Comparison of ENCODE assay signal across 22 cellular contexts in genomic region chr7:113548561-113548960, GRCh38.
DNase-seq lines count a peak whose midpoint lies in the region; ATAC-seq and TF ChIP-seq lines count a peak whose summit lies in the region.
"Had no signal": no experiment of that assay in that cellular context is flagged by ENCODE, and none has a peak within 500 bp of the region (broad histone marks: within the 10 kb centered on the region; RNA-seq: fewer than 3 reads in every experiment).

No MANE protein-coding gene starts in this region.

- no peaks in the 10 kb centered on the region for H3K36me3 Mint-ChIP-seq in activated naive CD4-positive, alpha-beta T cell treated with anti-CD3 and anti-CD28 coated beads for 36 hours (ENCODE audit: low read depth)
- H3K36me3 Mint-ChIP-seq: naive thymus-derived CD4-positive, alpha-beta T cell; stimulated activated effector memory CD8-positive, alpha-beta T cell treated with anti-CD3 and anti-CD28 coated beads, Interleukin-12 subunit alpha, Interleukin-12 subunit beta, amount 100 ng/mL, for 72 hours had no signal

- H3K27me3 ChIP-seq in brain microvascular endothelial cell (replicated peaks): no peaks in the 10 kb centered on the region
- H3K27me3 ChIP-seq: ascending aorta, SJSA1, thyroid gland had no signal

- CTCF ChIA-PET in activated naive CD4-positive, alpha-beta T cell treated with anti-CD3 and anti-CD28 coated beads for 36 hours (lab: Charles Lee): no interaction called here

- in situ Hi-C loops in brain microvascular endothelial cell (cut with HindIII; ENCODE audit: low pct_ligation_motif_present, low sequenced_read_pairs): no loop called here

- intact Hi-C loops in activated naive CD4-positive, alpha-beta T cell treated with anti-CD3 and anti-CD28 coated beads for 36 hours (cut with micrococcal nuclease): no loop called here

- H3K4me3 ChIP-seq in epithelial cell of proximal tubule (ENCODE audit: low read depth, low read length): no peak overlapping the region
- no peak overlapping the region for H3K4me3 ChIP-seq in brain microvascular endothelial cell (ENCODE audit: low read depth, low read length)
- H3K4me3 ChIP-seq: ascending aorta, GM12878, psoas muscle, SJSA1, thyroid gland had no signal

- no peaks in the 10 kb centered on the region for H3K4me1 Mint-ChIP-seq in activated naive CD4-positive, alpha-beta T cell treated with anti-CD3 and anti-CD28 coated beads for 36 hours (ENCODE audit: low read depth)
- H3K4me1 Mint-ChIP-seq: activated CD4-positive, alpha-beta T cell treated with anti-CD3 and anti-CD28 coated beads for 36 hours; naive thymus-derived CD4-positive, alpha-beta T cell; stimulated activated effector memory CD8-positive, alpha-beta T cell treated with anti-CD3 and anti-CD28 coated beads, Interleukin-12 subunit alpha, Interleukin-12 subunit beta, amount 100 ng/mL, for 72 hours had no signal

- H3K27ac Mint-ChIP-seq in activated naive CD4-positive, alpha-beta T cell treated with anti-CD3 and anti-CD28 coated beads for 36 hours: no peak overlapping the region
- H3K27ac Mint-ChIP-seq: activated CD4-positive, alpha-beta T cell treated with anti-CD3 and anti-CD28 coated beads for 36 hours; naive thymus-derived CD4-positive, alpha-beta T cell; stimulated activated effector memory CD8-positive, alpha-beta T cell treated with anti-CD3 and anti-CD28 coated beads, Interleukin-12 subunit alpha, Interleukin-12 subunit beta, amount 100 ng/mL, for 72 hours had no signal

- H3K9me3 Mint-ChIP-seq in activated naive CD4-positive, alpha-beta T cell treated with anti-CD3 and anti-CD28 coated beads for 36 hours: peaks cover 2% of the 10 kb centered on the region

- peak; percentile 27 for DNase-seq in epithelial cell of proximal tubule (ENCODE audit: low read depth)
- DNase-seq in activated naive CD4-positive, alpha-beta T cell treated with anti-CD3 and anti-CD28 coated beads for 36 hours: no peak
- DNase-seq in brain microvascular endothelial cell: no peak
- DNase-seq: activated CD4-positive, alpha-beta T cell treated with anti-CD3 and anti-CD28 coated beads for 36 hours; activated CD8-positive, alpha-beta memory T cell treated with anti-CD3 and anti-CD28 coated beads, Interleukin-2, amount 50 U/mL, for 4 hours; activated gamma-delta T cell treated with Interleukin-2 at 50 U/mL for 16 hours; COR-L47; Kasumi-1; naive thymus-derived CD4-positive, alpha-beta T cell; NCI-H1694 treated with DMSO at 0.1 percent for 48 hours; NCI-H446 treated with DMSO at 0.1 percent for 48 hours; psoas muscle; thyroid gland had no signal

- ATAC-seq in GM18858 (IDR thresholded peaks at IDR 0.05; ENCODE audit: unreplicated experiment) (peak; percentile 35), GM21786 (IDR thresholded peaks at IDR 0.05; ENCODE audit: unreplicated experiment) (peak; percentile 31), HG03439 (IDR thresholded peaks at IDR 0.05; ENCODE audit: unreplicated experiment) (peak; percentile 35), HG02571 (IDR thresholded peaks at IDR 0.05; ENCODE audit: unreplicated experiment) (no peak), HG02840 (IDR thresholded peaks at IDR 0.05; ENCODE audit: low FRiP score, unreplicated experiment) (no peak)
- ATAC-seq: activated CD4-positive, alpha-beta T cell treated with anti-CD3 and anti-CD28 coated beads for 36 hours; GM12878; naive thymus-derived CD4-positive, alpha-beta T cell; psoas muscle; stimulated activated effector memory CD8-positive, alpha-beta T cell treated with anti-CD3 and anti-CD28 coated beads, Interleukin-12 subunit alpha, Interleukin-12 subunit beta, amount 100 ng/mL, for 72 hours had no signal

- TF ChIP-seq CTCF in epithelial cell of proximal tubule (conservative IDR thresholded peaks at IDR 0.05; ENCODE audit: low read depth, low read length) (no peak), brain microvascular endothelial cell (IDR thresholded peaks at IDR 0.05; ENCODE audit: low read depth, low read length, missing control alignments) (no peak)

- no peak overlapping the region for H3K4me3 Mint-ChIP-seq in activated naive CD4-positive, alpha-beta T cell treated with anti-CD3 and anti-CD28 coated beads for 36 hours
- H3K4me3 Mint-ChIP-seq: activated CD4-positive, alpha-beta T cell treated with anti-CD3 and anti-CD28 coated beads for 36 hours; naive thymus-derived CD4-positive, alpha-beta T cell; stimulated activated effector memory CD8-positive, alpha-beta T cell treated with anti-CD3 and anti-CD28 coated beads, Interleukin-12 subunit alpha, Interleukin-12 subunit beta, amount 100 ng/mL, for 72 hours had no signal

- H3K36me3 ChIP-seq in brain microvascular endothelial cell (replicated peaks): no peaks in the 10 kb centered on the region
- H3K36me3 ChIP-seq: ascending aorta, SJSA1, thyroid gland had no signal

- H3K27me3 Mint-ChIP-seq in activated naive CD4-positive, alpha-beta T cell treated with anti-CD3 and anti-CD28 coated beads for 36 hours (ENCODE audit: low read depth): no peaks in the 10 kb centered on the region
- H3K27me3 Mint-ChIP-seq: activated CD4-positive, alpha-beta T cell treated with anti-CD3 and anti-CD28 coated beads for 36 hours; naive thymus-derived CD4-positive, alpha-beta T cell had no signal

- no peak overlapping the region for H3K27ac ChIP-seq in brain microvascular endothelial cell
- H3K27ac ChIP-seq: ascending aorta, psoas muscle, SJSA1, thyroid gland had no signal

Comparison
In these comparisons a context has a peak if more than half of its experiments do, and no peak if none do; other contexts are left out.
1. ATAC-seq: peak in GM18858 (single experiment), GM21786 (single experiment) and HG03439 (single experiment); none in HG02571 (single experiment) and HG02840 (single experiment).